Comparison of ENCODE assay signal across 22 cellular contexts in genomic region chr3:189688296-189688695, GRCh38. TPM values are rescaled to one million over a fixed set of nuclear protein-coding genes. Genes with fewer than 3 reads are reported as not detected.
DNase-seq lines count a peak whose midpoint lies in the region; ATAC-seq, FAIRE-seq and TF ChIP-seq lines count a peak whose summit lies in the region.
"Had no signal": no experiment of that assay in that cellular context is flagged by ENCODE, and none has a peak within 500 bp of the region (broad histone marks: within the 10 kb centered on the region; RNA-seq: fewer than 3 reads in every experiment).

No MANE protein-coding gene starts in this region.

- no peak overlapping the region for H3K4me3 ChIP-seq in GM12878
- H3K4me3 ChIP-seq in heart right ventricle: no peak overlapping the region
- H3K4me3 ChIP-seq: esophagus muscularis mucosa, skin epidermis had no signal

- no peak for TF ChIP-seq POLR2A in GM12878 (IDR thresholded peaks at IDR 0.05; ENCODE audit: low read depth, low read length)

- no peak for TF ChIP-seq CTCF in GM12878 (IDR thresholded peaks at IDR 0.05 in 2 of 3, conservative IDR thresholded peaks at IDR 0.05 in 1 of 3; ENCODE audit: control insufficient read depth in 2 of 3, extremely low read depth in 1 of 3, insufficient read depth in 1 of 3, low read depth in 3 of 3, low read length in 3 of 3)
- no peak for TF ChIP-seq CTCF in heart right ventricle (IDR thresholded peaks at IDR 0.05)

- CTCF ChIA-PET in GM12878 (lab: Yijun Ruan, JAX): interaction anchor here (0.6 to 3.7 kb wide), 5 partner anchors 11 to 267 kb away, joined by 3 to 19 read pairs (median 13); no protein-coding TSS in a partner anchor

- H3K9ac ChIP-seq in GM12878 (ENCODE audit: control insufficient read depth, insufficient read depth, low read length): no peak overlapping the region

- no peaks in the 10 kb centered on the region for H4K20me1 ChIP-seq in GM12878 (ENCODE audit: control insufficient read depth, insufficient read depth)

- POLR2A ChIA-PET in GM12878 (lab: Charles Lee): interaction anchor here (1.0 kb wide), 1 partner anchor 69 kb away, joined by 3 read pairs; no protein-coding TSS in a partner anchor

- FAIRE-seq in GM12878 (lab: Jason Lieb, UNC): no peak
- FAIRE-seq: TTC549 had no signal

- intact Hi-C loops in GM12878 (cut with micrococcal nuclease; ENCODE audit: unreplicated experiment): loop anchor here (5.0 kb wide), 1 partner anchor 259 kb away; no protein-coding TSS in a partner anchor
- intact Hi-C loops in heart right ventricle (cut with DNase I): no loop called here

- H2AFZ ChIP-seq in GM12878 (ENCODE audit: control insufficient read depth, low read depth, low read length): no peak overlapping the region; the same call in 1 of the 2 replicates

- ATAC-seq in GM21786 (IDR thresholded peaks at IDR 0.05; ENCODE audit: unreplicated experiment) (peak; percentile 48), GM12878 (peak; percentile 52), heart right ventricle (no peak), GM19351 (IDR thresholded peaks at IDR 0.05; ENCODE audit: unreplicated experiment) (no peak), GM18519 (IDR thresholded peaks at IDR 0.05; ENCODE audit: low FRiP score, unreplicated experiment) (no peak), left lobe of liver (no peak)
- ATAC-seq: naive thymus-derived CD8-positive, alpha-beta T cell had no signal

- H3K36me3 ChIP-seq in GM12878 (ENCODE audit: control insufficient read depth in 2 of 2, insufficient read depth in 2 of 2, low read length in 1 of 2) (no peaks in the 10 kb centered on the region), heart right ventricle (no peaks in the 10 kb centered on the region)
- H3K36me3 ChIP-seq: esophagus muscularis mucosa had no signal

- no peak for TF ChIP-seq EP300 in GM12878 (IDR thresholded peaks at IDR 0.05; ENCODE audit: borderline replicate concordance in 1 of 2, control insufficient read depth in 1 of 2, low read depth in 2 of 2, low read length in 2 of 2)

- no peaks in the 10 kb centered on the region for H3K27me3 ChIP-seq in GM12878 (replicated peaks in 1 of 2; ENCODE audit: control insufficient read depth in 2 of 2, insufficient read depth in 2 of 2, low read length in 1 of 2)
- H3K27me3 ChIP-seq in heart right ventricle: peaks cover 0 to 4% (median 0%) of the 10 kb centered on the region in 7 donors
- H3K27me3 ChIP-seq: esophagus muscularis mucosa had no signal

- no peak overlapping the region for H3K4me2 ChIP-seq in GM12878 (ENCODE audit: control insufficient read depth, insufficient read depth)

- SMC1A ChIA-PET in GM12878 (lab: Charles Lee; ENCODE audit: uncharacterized antibody, unreplicated experiment): interaction anchor here (0.7 to 2.4 kb wide), 10 partner anchors 9 to 255 kb away, joined by 3 to 17 read pairs (median 5); no protein-coding TSS in a partner anchor

- in situ Hi-C loops in GM12878 (cut with MboI): no loop called here

- no peaks in the 10 kb centered on the region for H3K9me3 ChIP-seq in GM12878 (replicated peaks; ENCODE audit: control insufficient read depth, insufficient read depth, low read length)
- H3K9me3 ChIP-seq in heart right ventricle: no peaks in the 10 kb centered on the region
- H3K9me3 ChIP-seq: esophagus muscularis mucosa had no signal

- RAD21 ChIA-PET in GM12878 (lab: Charles Lee; ENCODE audit: unreplicated experiment): interaction anchor here (0.6 to 1.3 kb wide), 3 partner anchors 29 to 260 kb away, joined by 3 to 6 read pairs (median 4); no protein-coding TSS in a partner anchor

- DNase-seq in DMS53 (lab: John Stamatoyannopoulos, UW) (peak; percentile 67), NCI-H2196 treated with DMSO at 0.1 percent for 48 hours (lab: John Stamatoyannopoulos, UW; ENCODE audit: unreplicated experiment) (peak; percentile 60), GM12878 (ENCODE audit: low read depth, low spot score) (no peak), heart right ventricle (no peak), left lobe of liver (ENCODE audit: low spot score) (no peak)
- DNase-seq: activated CD4-positive, alpha-beta T cell treated with anti-CD3 and anti-CD28 coated beads for 48 hours; activated gamma-delta T cell; amniotic stem cell; CD4-positive, alpha-beta T cell; DMS79 treated with DMSO at 0.1 percent for 48 hours; immature natural killer cell; naive thymus-derived CD8-positive, alpha-beta T cell; NCI-H187 treated with DMSO at 0.1 percent for 48 hours; RPMI8226; stimulated activated CD4-positive, alpha-beta T cell treated with anti-CD3 and anti-CD28 coated beads, Interleukin-4, amount 100 ng/mL, for 4 hours; substantia nigra had no signal

- no peak for TF ChIP-seq RAD21 in GM12878 (IDR thresholded peaks at IDR 0.05; ENCODE audit: insufficient read depth, low read depth, low read length)

- H3K27ac ChIP-seq in GM12878 (ENCODE audit: control insufficient read depth, insufficient read depth) (no peak overlapping the region), heart right ventricle (no peak overlapping the region)
- H3K27ac ChIP-seq: esophagus muscularis mucosa, skin epidermis had no signal

- BruUV-seq in GM12878 (replicated peaks; lab: Mats Ljungman, UMichigan): TSS peak; percentile 46

- H3K4me1 ChIP-seq in GM12878 (ENCODE audit: control insufficient read depth, insufficient read depth, low read length) (no peaks in the 10 kb centered on the region), heart right ventricle (no peaks in the 10 kb centered on the region)
- H3K4me1 ChIP-seq: esophagus muscularis mucosa had no signal

- WGBS in GM12878 (ENCODE audit: insufficient coverage, insufficient replicate concordance, low lambda C conversion rate, missing lambda C conversion rate): 0% methylated on average over 1 of the region's 1 CpG
- 11 to 22% methylated on average over 1 of the region's 1 CpG for WGBS in heart right ventricle, 2 donors

- no peaks in the 10 kb centered on the region for H3K79me2 ChIP-seq in GM12878 (ENCODE audit: control insufficient read depth, insufficient read depth, low read length)

TF ChIP-seq in GM12878, 131 proteins besides CTCF, POLR2A, EP300 and RAD21:
- TF ChIP-seq HDAC2 (IDR thresholded peaks at IDR 0.05): no peak
- TF ChIP-seq TCF12 (IDR thresholded peaks at IDR 0.05; ENCODE audit: low read depth, low read length): 0 out of 2 replicates have a peak, but pooled peaks have one; percentile 16
- TF ChIP-seq SMARCA5 (IDR thresholded peaks at IDR 0.05): no peak
- 0 out of 2 replicates have a peak, but pooled peaks have one; percentile 38 for TF ChIP-seq TCF3 (IDR thresholded peaks at IDR 0.05; ENCODE audit: borderline replicate concordance, insufficient read depth, low read depth, low read length)
- TF ChIP-seq GABPA (IDR thresholded peaks at IDR 0.05; ENCODE audit: low read depth): no peak
- no peak for TF ChIP-seq LARP7 (IDR thresholded peaks at IDR 0.05)
- no peak for TF ChIP-seq NR2C1 (IDR thresholded peaks at IDR 0.05)
- no peak for TF ChIP-seq EED (IDR thresholded peaks at IDR 0.05; ENCODE audit: low read depth)
- TF ChIP-seq EGR1 (IDR thresholded peaks at IDR 0.05; ENCODE audit: borderline replicate concordance in 1 of 2, low read depth in 2 of 2, low read length in 2 of 2): no peak
- TF ChIP-seq BHLHE40 (IDR thresholded peaks at IDR 0.05; ENCODE audit: borderline replicate concordance in 1 of 2, low read depth in 2 of 2, low read length in 1 of 2): no peak
- TF ChIP-seq WRNIP1 (IDR thresholded peaks at IDR 0.05; ENCODE audit: borderline replicate concordance, low read depth, low read length): no peak
- no peak for TF ChIP-seq ZZZ3 (IDR thresholded peaks at IDR 0.05; ENCODE audit: control insufficient read depth, insufficient read length, low read depth)

RNA-seq across cellular contexts. Expression of gene TP63, which starts 57.1 kb away (rescaled TPM):
- total RNA-seq in GM12878 (2013; cell fraction: nucleolus; rRNA removed): 21.5 and 25.8 TPM in 2 replicates
- total RNA-seq in GM12878 (2014; rRNA removed) (5.1 and 5.2 TPM in 2 replicates), GM12878 (2014; rRNA removed; fragmentation: Illumina TruSeq; extraction: Trizol) (6.1 and 6.4 TPM in 2 replicates), GM12878 (2021) (8.3 and 9.8 TPM in 2 replicates), heart right ventricle (1 to 10 TPM in 3 of 10 donors, under 1 TPM in 7; 0.07 to 1.5 (median 0.66) TPM), left lobe of liver (0.05 TPM)
- 6.6 TPM for polyA plus RNA-seq in GM12878 (2011; ENCODE audit: low read depth)
- polyA plus RNA-seq in GM12878 (2011; rRNA removed) (4.1 and 6.0 TPM in 2 replicates), GM12878 (2014; fragmentation: Illumina TruSeq; extraction: Trizol) (7.3 and 8.5 TPM in 2 replicates), GM12878 (2014; fragmentation: Nextera tagmentation; extraction: Ambion mirVana) (1 to 10 TPM; 1.4 to 1.8 TPM), GM12878 (2014; rRNA removed) (4.1 and 6.1 TPM in 2 replicates), GM12878 (2016; fragmentation: Nextera tagmentation; extraction: Ambion mirVana) (10 to 100 TPM in 1 of 2 experiments, 1 to 10 TPM in 1; 8.6 to 10.8 TPM), heart right ventricle (under 1 TPM; 0.09 to 0.22 TPM)
- 8.6 and 10.4 TPM in 2 replicates for polyA plus RNA-seq in GM12878 (2011; cell fraction: cytosol; rRNA removed)
- polyA plus RNA-seq in GM12878 (2011; cell fraction: nucleus; rRNA removed): 5.0 and 6.7 TPM in 2 replicates
- 8.9 and 9.6 TPM in 2 replicates for polyA plus RNA-seq in GM12878 (2012)
- polyA minus RNA-seq in GM12878 (2011; rRNA and poly(A)+ RNA removed): 10.6 and 15.3 TPM in 2 replicates
- 5.7 and 6.4 TPM in 2 replicates for polyA minus RNA-seq in GM12878 (2011; cell fraction: cytosol; rRNA and poly(A)+ RNA removed)
- polyA minus RNA-seq in GM12878 (2011; cell fraction: nucleus; rRNA and poly(A)+ RNA removed): 6.3 and 12.6 TPM in 2 replicates
- total RNA-seq: naive thymus-derived CD8-positive, alpha-beta T cell had no signal
- polyA plus RNA-seq: immature natural killer cell; naive thymus-derived CD8-positive, alpha-beta T cell had no signal

Comparison
In these comparisons a context has a peak if more than half of its experiments do, and no peak if none do; other contexts are left out.
1. DNase-seq: peak in DMS53 (single experiment) and NCI-H2196 treated with DMSO at 0.1 percent for 48 hours (single experiment); none in GM12878 (single experiment), heart right ventricle (0 of 2) and left lobe of liver (single experiment).
2. ATAC-seq: peak in GM21786 (single experiment) and GM12878 (single experiment); none in heart right ventricle (0 of 8), GM19351 (single experiment), GM18519 (single experiment) and left lobe of liver (single experiment).